8 cellular contexts compared by ENCODE assay signal in the genomic region with DNA sequence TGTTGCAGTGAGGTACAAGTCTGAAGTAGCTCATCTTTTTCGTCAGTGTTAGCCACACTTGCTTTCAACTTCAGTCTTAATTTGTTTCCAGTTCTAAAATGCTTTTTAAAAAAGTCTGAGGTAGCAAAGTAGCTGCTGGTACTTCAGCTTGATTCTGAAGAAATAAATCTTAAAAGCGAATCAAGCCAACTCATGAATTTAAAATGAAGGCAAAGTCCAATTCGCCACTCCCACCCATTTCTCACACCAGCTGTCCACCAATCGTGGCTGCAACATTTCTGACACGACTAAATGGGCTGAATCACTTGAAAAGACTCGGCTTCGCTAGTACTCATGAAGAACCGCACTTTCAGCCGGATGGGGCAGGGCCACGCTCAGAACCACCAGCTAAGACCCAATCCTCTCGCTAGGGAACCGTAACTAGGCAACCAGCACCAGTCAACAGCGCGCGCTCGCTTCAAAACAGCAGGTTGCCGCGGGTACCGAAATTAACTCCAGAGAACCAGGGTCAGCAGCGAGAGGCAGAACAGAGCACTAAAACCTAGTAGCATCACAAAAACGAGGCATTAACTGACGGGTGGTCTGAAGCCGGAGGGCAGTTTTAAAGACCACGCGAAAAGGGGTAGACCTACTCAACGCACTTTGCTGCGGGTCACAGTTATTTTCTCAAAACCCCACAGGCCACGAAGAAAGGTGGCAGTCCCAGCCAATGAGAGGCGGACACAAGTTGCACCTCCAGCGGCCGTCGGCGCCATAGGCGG.
DNase-seq lines count a peak whose midpoint lies in the region; ATAC-seq lines count a peak whose summit lies in the region.

No MANE protein-coding gene starts in this region.

- DNase-seq in NCI-H1694 treated with DMSO at 0.1 percent for 48 hours (lab: John Stamatoyannopoulos, UW) (peak; percentile 14), NCI-H1694 (lab: John Stamatoyannopoulos, UW) (no peak), NCI-H345 (lab: John Stamatoyannopoulos, UW) (peak; percentile 68), dedifferentiated amniotic fluid mesenchymal stem cell (ENCODE audit: extremely low spot score) (peak; percentile 93), left kidney (ENCODE audit: low read depth, low spot score) (peak; percentile 91)
- DNase-seq in activated CD4-positive, alpha-beta T cell treated with anti-CD3 and anti-CD28 coated beads, Interleukin-2, amount 50 U/mL, for 24 hours (ENCODE audit: low read depth in 1 of 2, low spot score in 1 of 2) = peak; percentile 54 to 81
- DNase-seq in stimulated activated CD4-positive, alpha-beta T cell treated with anti-CD3 and anti-CD28 coated beads, Interleukin-2, amount 100 ng/mL, for 24 hours = peak; percentile 75 to 86

- peak; percentile 22 for ATAC-seq in HG03060 (IDR thresholded peaks at IDR 0.05; ENCODE audit: low read depth, unreplicated experiment)
